Comparison of ENCODE assay signal across 26 cellular contexts in genomic region chr4:102326951-102327350, GRCh38.
"Had no signal": no experiment of that assay in that cellular context is flagged by ENCODE, and none has a peak within 500 bp of the region (broad histone marks: within the 10 kb centered on the region; RNA-seq: fewer than 3 reads in every experiment).

No MANE protein-coding gene starts in this region.

- H3K9me3 Mint-ChIP-seq: endodermal cell; naive thymus-derived CD4-positive, alpha-beta T cell; stimulated activated memory B cell treated with anti-CD40 and anti-IgM and Interleukin-4, amounts not matched to agents 10 μg/mL and 1 μg/mL and 100 μg/mL, for 72 hours; stimulated activated naive CD8-positive, alpha-beta T cell treated with anti-CD3 and anti-CD28 coated beads, Interleukin-15, Interleukin-2, amounts not matched to agents 100 ng/mL and 50 ng/mL, for 24 hours had no signal

- H3K4me2 ChIP-seq: hepatocyte had no signal

- H3K9me3 ChIP-seq: prostate gland, spleen, tibial artery, upper lobe of left lung, uterus had no signal

- H3K27ac Mint-ChIP-seq: endodermal cell; nephron progenitor cell; stimulated activated memory B cell treated with anti-CD40 and anti-IgM and Interleukin-4, amounts not matched to agents 10 μg/mL and 1 μg/mL and 100 μg/mL, for 72 hours; stimulated activated naive CD8-positive, alpha-beta T cell treated with anti-CD3 and anti-CD28 coated beads, Interleukin-15, Interleukin-2, amounts not matched to agents 100 ng/mL and 50 ng/mL, for 24 hours had no signal

- H3K36me3 ChIP-seq: prostate gland, spleen, tibial artery, uterus had no signal

- FAIRE-seq: endothelial cell of umbilical vein, kidney had no signal

- H3K4me3 Mint-ChIP-seq: endodermal cell; naive thymus-derived CD4-positive, alpha-beta T cell; nephron progenitor cell; stimulated activated memory B cell treated with anti-CD40 and anti-IgM and Interleukin-4, amounts not matched to agents 10 μg/mL and 1 μg/mL and 100 μg/mL, for 72 hours; stimulated activated naive CD8-positive, alpha-beta T cell treated with anti-CD3 and anti-CD28 coated beads, Interleukin-15, Interleukin-2, amounts not matched to agents 100 ng/mL and 50 ng/mL, for 24 hours had no signal

- H3K79me2 ChIP-seq: hepatocyte, parathyroid adenoma had no signal

- H3K4me1 ChIP-seq: foreskin keratinocyte, parathyroid adenoma, prostate gland, tibial artery, uterus had no signal

- H3K4me3 ChIP-seq: hepatocyte, lung, prostate gland, spleen, tibial artery, upper lobe of left lung, uterus had no signal

- H3K27ac ChIP-seq: foreskin keratinocyte, parathyroid adenoma, prostate gland, spleen, tibial artery, upper lobe of left lung, uterus had no signal

- H3K9ac ChIP-seq: parathyroid adenoma had no signal

- H3K27me3 Mint-ChIP-seq: naive thymus-derived CD4-positive, alpha-beta T cell; stimulated activated memory B cell treated with anti-CD40 and anti-IgM and Interleukin-4, amounts not matched to agents 10 μg/mL and 1 μg/mL and 100 μg/mL, for 72 hours; stimulated activated naive CD8-positive, alpha-beta T cell treated with anti-CD3 and anti-CD28 coated beads, Interleukin-15, Interleukin-2, amounts not matched to agents 100 ng/mL and 50 ng/mL, for 24 hours had no signal

- ATAC-seq: foreskin keratinocyte; left colon; left ventricle myocardium superior; naive thymus-derived CD4-positive, alpha-beta T cell; sciatic nerve; stimulated activated memory B cell treated with anti-CD40 and anti-IgM and Interleukin-4, amounts not matched to agents 10 μg/mL and 1 μg/mL and 100 μg/mL, for 72 hours had no signal

- H2AFZ ChIP-seq: hepatocyte, parathyroid adenoma had no signal

- DNase-seq: effector CD4-positive, alpha-beta T cell; endodermal cell; erythroblast; foreskin keratinocyte; head of caudate nucleus; kidney; left colon; left ventricle myocardium superior; naive thymus-derived CD4-positive, alpha-beta T cell; nephron progenitor cell; retina; spleen; stimulated activated CD4-positive, alpha-beta T cell treated with anti-CD3 and anti-CD28 coated beads, Interleukin-15, amount 100 ng/mL, for 24 hours; stimulated activated CD4-positive, alpha-beta T cell treated with anti-CD3 and anti-CD28 coated beads, Interleukin-1b, Interleukin-23, amount 100 ng/mL, for 48 hours; stimulated activated CD4-positive, alpha-beta T cell treated with anti-CD3 and anti-CD28 coated beads, Interleukin-4, amount 100 ng/mL, for 24 hours; tibial artery; upper lobe of left lung; uterus had no signal

- H3K27me3 ChIP-seq: foreskin keratinocyte, hepatocyte, spleen, tibial artery, upper lobe of left lung, uterus had no signal
